In the genomic region with DNA sequence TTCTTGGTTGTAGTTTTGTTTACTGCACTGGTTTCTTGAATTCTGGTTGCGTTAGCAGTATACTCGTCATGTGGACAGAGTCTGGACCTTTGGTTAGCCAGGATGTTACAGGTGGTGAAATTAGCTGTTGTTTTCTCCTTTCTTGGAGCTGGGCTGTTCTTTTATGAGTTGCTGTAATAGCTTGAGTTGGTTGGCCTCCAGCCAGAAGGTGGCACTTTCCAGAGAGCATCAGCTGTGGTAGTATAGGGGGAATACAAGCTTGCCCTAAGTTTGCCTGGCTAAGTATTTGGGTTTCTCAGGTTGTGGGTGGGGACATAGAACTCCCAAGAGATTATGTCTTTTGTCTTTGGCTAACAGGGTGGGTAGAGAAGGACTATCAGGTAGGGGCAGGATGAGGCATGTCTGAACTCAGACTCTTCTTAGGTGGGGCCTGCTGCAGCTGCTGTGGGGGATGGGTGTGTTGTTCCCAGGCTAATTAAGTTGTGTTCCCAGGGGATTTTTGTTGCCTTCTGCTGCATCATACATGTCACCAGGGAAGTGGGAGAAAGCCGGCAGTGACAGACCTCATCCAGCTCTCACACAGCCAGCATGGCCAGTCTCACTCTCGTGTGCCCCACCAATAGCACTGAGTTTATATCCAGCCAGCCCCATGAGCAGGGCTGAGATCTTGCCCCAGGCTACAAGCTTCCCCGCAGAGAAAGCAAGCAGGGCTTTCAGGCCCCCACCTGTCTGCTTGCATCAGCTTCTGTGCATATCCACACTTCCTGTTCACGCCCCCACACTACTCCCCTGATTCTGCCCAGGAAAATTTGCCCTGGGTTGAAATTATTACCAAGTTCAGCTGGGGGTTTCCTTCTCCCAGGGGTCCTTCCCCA, we compare ENCODE assay signal across 13 cellular contexts.
DNase-seq lines count a peak whose midpoint lies in the region; ATAC-seq and TF ChIP-seq lines count a peak whose summit lies in the region.
"Had no signal": no experiment of that assay in that cellular context is flagged by ENCODE, and none has a peak within 500 bp of the region (broad histone marks: within the 10 kb centered on the region; RNA-seq: fewer than 3 reads in every experiment).

No MANE protein-coding gene starts in this region.

- no peaks in the 10 kb centered on the region for H3K27me3 Mint-ChIP-seq in endodermal cell (ENCODE audit: insufficient read depth)

- H3K36me3 Mint-ChIP-seq in endodermal cell (ENCODE audit: low read depth), result no peaks in the 10 kb centered on the region
- H3K36me3 Mint-ChIP-seq: CD4-positive, CD25-positive, alpha-beta regulatory T cell; memory B cell had no signal

- peak; percentile 37 for DNase-seq in Daoy (ENCODE audit: low read depth)
- peak; percentile 93 for DNase-seq in NCI-H2107 (lab: John Stamatoyannopoulos, UW)
- DNase-seq in endodermal cell, result peak; percentile 56
- no peak for DNase-seq in LoVo (ENCODE audit: low spot score)
- DNase-seq: activated gamma-delta T cell; CD4-positive, CD25-positive, alpha-beta regulatory T cell; colonic mucosa had no signal

- peaks cover 25% of the 10 kb centered on the region for H3K4me1 Mint-ChIP-seq in endodermal cell
- H3K4me1 Mint-ChIP-seq: CD4-positive, CD25-positive, alpha-beta regulatory T cell; memory B cell had no signal

- no peak overlapping the region for H3K4me3 Mint-ChIP-seq in endodermal cell
- H3K4me3 Mint-ChIP-seq: CD4-positive, CD25-positive, alpha-beta regulatory T cell; memory B cell had no signal

- no peak for TF ChIP-seq CTCF in endodermal cell (conservative IDR thresholded peaks at IDR 0.05)

- H3K36me3 ChIP-seq in endodermal cell (ENCODE audit: control insufficient read depth, insufficient read depth, low read length), result no peaks in the 10 kb centered on the region
- H3K36me3 ChIP-seq: colonic mucosa, gastroesophageal sphincter had no signal

- no peak overlapping the region for H3K4me3 ChIP-seq in endodermal cell (ENCODE audit: low read length)
- H3K4me3 ChIP-seq: colonic mucosa, gastroesophageal sphincter had no signal

- H3K9ac ChIP-seq in endodermal cell (ENCODE audit: extremely low read depth, low read length, poor library complexity, severe bottlenecking), result no peak overlapping the region

- ATAC-seq in HG02678 (IDR thresholded peaks at IDR 0.05; ENCODE audit: unreplicated experiment) (peak; percentile 45), HG02870 (IDR thresholded peaks at IDR 0.05; ENCODE audit: unreplicated experiment) (no peak), GM19395 (IDR thresholded peaks at IDR 0.05; ENCODE audit: unreplicated experiment) (no peak), GM21737 (IDR thresholded peaks at IDR 0.05; ENCODE audit: unreplicated experiment) (no peak)
- ATAC-seq: gastroesophageal sphincter had no signal

- 84 to 85% methylated on average over 3 to 6 of the region's 6 CpGs for WGBS in endodermal cell (ENCODE audit: insufficient coverage in 1 of 2, insufficient read length in 1 of 2), 2 experiments

- H3K27ac Mint-ChIP-seq in endodermal cell, result peak overlapping the region; percentile 29
- H3K27ac Mint-ChIP-seq: CD4-positive, CD25-positive, alpha-beta regulatory T cell; memory B cell had no signal

- peaks cover 6% of the 10 kb centered on the region for H3K9me3 Mint-ChIP-seq in endodermal cell

- no peaks in the 10 kb centered on the region for H3K27me3 ChIP-seq in endodermal cell (ENCODE audit: control insufficient read depth, insufficient read depth, low read length, poor library complexity, severe bottlenecking)
- H3K27me3 ChIP-seq: colonic mucosa had no signal

- peaks cover 5% of the 10 kb centered on the region for H3K4me1 ChIP-seq in endodermal cell (ENCODE audit: control insufficient read depth, insufficient read depth, low read length)
- H3K4me1 ChIP-seq: colonic mucosa, gastroesophageal sphincter had no signal

- H3K27ac ChIP-seq in endodermal cell (ENCODE audit: low read depth, low read length), result no peak overlapping the region
- H3K27ac ChIP-seq: colonic mucosa, gastroesophageal sphincter had no signal

- no peaks in the 10 kb centered on the region for H3K9me3 ChIP-seq in endodermal cell (ENCODE audit: control insufficient read depth, low read length)
- H3K9me3 ChIP-seq: colonic mucosa, gastroesophageal sphincter had no signal
